1 cellular context compared by ENCODE assay signal in genomic region chr18:48946329-48946835, GRCh38.
TF ChIP-seq lines count a peak whose summit lies in the region.

No MANE protein-coding gene starts in this region.

TF ChIP-seq in SK-N-SH, 30 proteins besides CTCF, POLR2A, EP300 and RAD21 (continued from another document):
- no peak for TF ChIP-seq RXRA (IDR thresholded peaks at IDR 0.05; ENCODE audit: borderline replicate concordance, low read depth)
- peak; percentile 33 for TF ChIP-seq RCOR1 (IDR thresholded peaks at IDR 0.05; ENCODE audit: low read length)
- TF ChIP-seq SIN3A (IDR thresholded peaks at IDR 0.05; ENCODE audit: borderline replicate concordance, low read depth, low read length), result no peak
- peak; percentile 75 for TF ChIP-seq PBX3 (IDR thresholded peaks at IDR 0.05)
- no peak; the same call in 1 of the 2 replicates for TF ChIP-seq MXI1 (IDR thresholded peaks at IDR 0.05; ENCODE audit: low read depth, low read length)
- 0 out of 2 replicates have a peak, but pooled peaks have one; percentile 26 for TF ChIP-seq TEAD4 (IDR thresholded peaks at IDR 0.05; ENCODE audit: borderline replicate concordance, insufficient read depth)
- TF ChIP-seq RFX5 (IDR thresholded peaks at IDR 0.05; ENCODE audit: low read length), result no peak
- no peak for TF ChIP-seq GATA2 (CRISPR knock-in tag; IDR thresholded peaks at IDR 0.05)
- TF ChIP-seq IRF3 (IDR thresholded peaks at IDR 0.05; ENCODE audit: low read depth, low read length), result no peak
- no peak for TF ChIP-seq MEF2A (IDR thresholded peaks at IDR 0.05; ENCODE audit: borderline replicate concordance, low read depth)
- no peak for TF ChIP-seq FOSL2 (IDR thresholded peaks at IDR 0.05; ENCODE audit: borderline replicate concordance, low read depth)
